ENCODE assay signal across 12 cellular contexts in genomic region chr2:47488870-47489584, GRCh38.
DNase-seq lines count a peak whose midpoint lies in the region; ATAC-seq and TF ChIP-seq lines count a peak whose summit lies in the region.
"Had no signal": no experiment of that assay in that cellular context is flagged by ENCODE, and none has a peak within 500 bp of the region (broad histone marks: within the 10 kb centered on the region; RNA-seq: fewer than 3 reads in every experiment).

No MANE protein-coding gene starts in this region.

- POLR2A ChIA-PET in activated CD4-positive, alpha-beta memory T cell treated with anti-CD3 and anti-CD28 coated beads, Interleukin-2, amount 10 ng/mL, durations not matched to agents 7 days and 5 days (lab: Charles Lee) = no interaction called here

- no peaks in the 10 kb centered on the region for H3K9me3 Mint-ChIP-seq in activated T-helper 17 cell treated with anti-CD3 and anti-CD28 coated beads, Interleukin-2, amount 50 U/mL, for 72 hours
- no peaks in the 10 kb centered on the region for H3K9me3 Mint-ChIP-seq in activated CD4-positive, alpha-beta memory T cell treated with anti-CD3 and anti-CD28 coated beads, Interleukin-2, amount 10 ng/mL, durations not matched to agents 7 days and 5 days

- H3K36me3 Mint-ChIP-seq in activated T-helper 17 cell treated with anti-CD3 and anti-CD28 coated beads, Interleukin-2, amount 50 U/mL, for 72 hours (ENCODE audit: low read depth) = peaks cover 8% of the 10 kb centered on the region
- H3K36me3 Mint-ChIP-seq in activated CD4-positive, alpha-beta memory T cell treated with anti-CD3 and anti-CD28 coated beads, Interleukin-2, amount 10 ng/mL, durations not matched to agents 7 days and 5 days (ENCODE audit: low read depth) = peaks cover 25% of the 10 kb centered on the region

- H3K4me3 ChIP-seq in choroid plexus epithelial cell (ENCODE audit: low read depth, low read length) = no peak overlapping the region
- H3K4me3 ChIP-seq: colonic mucosa, sigmoid colon had no signal

- H3K27ac Mint-ChIP-seq in activated T-helper 17 cell treated with anti-CD3 and anti-CD28 coated beads, Interleukin-2, amount 50 U/mL, for 72 hours = no peak overlapping the region
- H3K27ac Mint-ChIP-seq in activated CD4-positive, alpha-beta memory T cell treated with anti-CD3 and anti-CD28 coated beads, Interleukin-2, amount 10 ng/mL, durations not matched to agents 7 days and 5 days = no peak overlapping the region
- H3K27ac Mint-ChIP-seq: stimulated activated naive B cell treated with anti-CD40 and anti-IgM and Interleukin-4, amounts not matched to agents 10 μg/mL and 1 μg/mL and 100 μg/mL, for 72 hours had no signal

- TF ChIP-seq CTCF in choroid plexus epithelial cell (conservative IDR thresholded peaks at IDR 0.05; ENCODE audit: low read depth, low read length) = no peak

- peak; percentile 42 for DNase-seq in GM04503 (ENCODE audit: low read depth)
- DNase-seq in NCI-H226 = peak; percentile 85
- peak; percentile 91 for DNase-seq in choroid plexus epithelial cell (ENCODE audit: low read depth)
- DNase-seq in non-pigmented ciliary epithelial cell (ENCODE audit: low read depth) = peak; percentile 76
- no peak for DNase-seq in NOMO-1 (lab: John Stamatoyannopoulos, UW; ENCODE audit: unreplicated experiment in 2 of 2)
- no peak for DNase-seq in activated CD4-positive, alpha-beta memory T cell treated with anti-CD3 and anti-CD28 coated beads, Interleukin-2, amount 10 ng/mL, durations not matched to agents 7 days and 5 days
- DNase-seq: activated CD4-positive, alpha-beta T cell treated with anti-CD3 and anti-CD28 coated beads for 48 hours; colonic mucosa; left cardiac atrium; sigmoid colon; stimulated activated naive B cell treated with anti-CD40 and anti-IgM and Interleukin-4, amounts not matched to agents 10 μg/mL and 1 μg/mL and 100 μg/mL, for 72 hours had no signal

- no peaks in the 10 kb centered on the region for H3K27me3 Mint-ChIP-seq in activated T-helper 17 cell treated with anti-CD3 and anti-CD28 coated beads, Interleukin-2, amount 50 U/mL, for 72 hours
- no peaks in the 10 kb centered on the region for H3K27me3 Mint-ChIP-seq in activated CD4-positive, alpha-beta memory T cell treated with anti-CD3 and anti-CD28 coated beads, Interleukin-2, amount 10 ng/mL, durations not matched to agents 7 days and 5 days
- H3K27me3 Mint-ChIP-seq: stimulated activated naive B cell treated with anti-CD40 and anti-IgM and Interleukin-4, amounts not matched to agents 10 μg/mL and 1 μg/mL and 100 μg/mL, for 72 hours had no signal

- H3K4me3 Mint-ChIP-seq in activated T-helper 17 cell treated with anti-CD3 and anti-CD28 coated beads, Interleukin-2, amount 50 U/mL, for 72 hours = no peak overlapping the region
- H3K4me3 Mint-ChIP-seq in activated CD4-positive, alpha-beta memory T cell treated with anti-CD3 and anti-CD28 coated beads, Interleukin-2, amount 10 ng/mL, durations not matched to agents 7 days and 5 days = no peak overlapping the region
- H3K4me3 Mint-ChIP-seq: stimulated activated naive B cell treated with anti-CD40 and anti-IgM and Interleukin-4, amounts not matched to agents 10 μg/mL and 1 μg/mL and 100 μg/mL, for 72 hours had no signal

- peaks cover 4% of the 10 kb centered on the region for H3K4me1 Mint-ChIP-seq in activated T-helper 17 cell treated with anti-CD3 and anti-CD28 coated beads, Interleukin-2, amount 50 U/mL, for 72 hours
- H3K4me1 Mint-ChIP-seq in activated CD4-positive, alpha-beta memory T cell treated with anti-CD3 and anti-CD28 coated beads, Interleukin-2, amount 10 ng/mL, durations not matched to agents 7 days and 5 days = peaks cover 24% of the 10 kb centered on the region

- no peak for ATAC-seq in activated T-helper 17 cell treated with anti-CD3 and anti-CD28 coated beads, Interleukin-2, amount 50 U/mL, for 72 hours (replicated peaks)
- ATAC-seq: left cardiac atrium; stimulated activated naive B cell treated with anti-CD40 and anti-IgM and Interleukin-4, amounts not matched to agents 10 μg/mL and 1 μg/mL and 100 μg/mL, for 72 hours had no signal

- CTCF ChIA-PET in activated CD4-positive, alpha-beta memory T cell treated with anti-CD3 and anti-CD28 coated beads, Interleukin-2, amount 10 ng/mL, durations not matched to agents 7 days and 5 days (lab: Charles Lee) = interaction anchor here (1.5 kb wide), 1 partner anchor 20 kb away, joined by 3 read pairs; no protein-coding TSS in a partner anchor

Comparison
In these comparisons a context has a peak if more than half of its experiments do, and no peak if none do; other contexts are left out.
1. DNase-seq: peak in GM04503 (single experiment), NCI-H226 (single experiment), choroid plexus epithelial cell (single experiment) and non-pigmented ciliary epithelial cell (single experiment); none in NOMO-1 (0 of 2) and activated CD4-positive, alpha-beta memory T cell treated with anti-CD3 and anti-CD28 coated beads, Interleukin-2, amount 10 ng/mL, durations not matched to agents 7 days and 5 days (single experiment).